In genomic region chr19:10458733-10459132, GRCh38 we compare ENCODE assay signal across 7 cellular contexts. TPM values are rescaled to one million over a fixed set of nuclear protein-coding genes. Genes with fewer than 3 reads are reported as not detected.
"Had no signal": no experiment of that assay in that cellular context is flagged by ENCODE, and none has a peak within 500 bp of the region (broad histone marks: within the 10 kb centered on the region; RNA-seq: fewer than 3 reads in every experiment).

No MANE protein-coding gene starts in this region.

RNA-seq across cellular contexts. Expression of gene S1PR5, which starts 58.5 kb away (rescaled TPM):
- total RNA-seq: colonic mucosa, dermis microvascular lymphatic vessel endothelial cell, endothelial cell of umbilical vein, epithelial cell of proximal tubule, esophagus muscularis mucosa, fibroblast of lung, gastrocnemius medialis had no signal
- polyA plus RNA-seq: endothelial cell of umbilical vein had no signal
